7 cellular contexts compared by ENCODE assay signal in the genomic region with DNA sequence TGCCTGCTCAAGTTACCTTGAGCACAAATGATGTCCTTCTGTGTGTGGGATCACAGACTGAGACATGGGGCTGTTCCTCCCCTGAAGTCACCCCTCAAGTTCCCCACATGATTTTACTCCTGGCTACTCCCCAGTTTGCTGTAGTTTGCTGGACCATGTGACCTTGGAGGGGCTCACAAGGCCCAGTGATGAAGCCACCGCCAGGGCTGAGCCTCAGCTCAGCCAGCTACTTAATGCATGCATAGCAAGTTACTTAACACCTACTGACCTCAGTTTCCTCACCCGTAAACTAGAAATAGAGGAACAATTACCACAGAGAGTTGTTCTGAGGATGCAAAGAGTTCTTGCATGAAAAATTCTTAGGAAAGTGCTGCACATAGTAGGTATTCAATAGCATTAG.
DNase-seq lines count a peak whose midpoint lies in the region; ATAC-seq and TF ChIP-seq lines count a peak whose summit lies in the region.
"Not testable (repeated sequence)": the region's sequence is repeated elsewhere in the genome, so short reads cannot be mapped to it uniquely, and the experiment has no call there.

No MANE protein-coding gene starts in this region.

- CTCF ChIA-PET in CD8-positive, alpha-beta T cell (lab: Charles Lee); activated CD8-positive, alpha-beta T cell treated with anti-CD3 and anti-CD28 coated beads, Interleukin-2, amount 10 ng/mL, durations not matched to agents 7 days and 5 days (lab: Charles Lee): not testable (repeated sequence)

- H3K36me3 Mint-ChIP-seq in CD8-positive, alpha-beta T cell; activated CD8-positive, alpha-beta T cell treated with anti-CD3 and anti-CD28 coated beads, Interleukin-2, amount 10 ng/mL, durations not matched to agents 7 days and 5 days (ENCODE audit: low read depth); activated naive CD4-positive, alpha-beta T cell treated with anti-CD3 and anti-CD28 coated beads, Interleukin-2, amount 50 U/mL, for 24 hours; effector memory CD8-positive, alpha-beta T cell (ENCODE audit: insufficient read depth); stimulated activated effector memory CD8-positive, alpha-beta T cell treated with anti-CD3 and anti-CD28 coated beads, Interleukin-12 subunit alpha, Interleukin-12 subunit beta, amount 100 ng/mL, for 72 hours: not testable (repeated sequence)
- H3K36me3 Mint-ChIP-seq in T-helper 2 cell treated with Interferon-gamma antibody and Interleukin-4, amounts not matched to agents 5 μg/mL and 100 μg/mL, for 36 hours (ENCODE audit: low read depth) = peaks cover 20% of the 10 kb centered on the region

- H3K4me1 Mint-ChIP-seq in CD8-positive, alpha-beta T cell (ENCODE audit: low read depth) = peaks cover 17% of the 10 kb centered on the region
- peaks cover 30% of the 10 kb centered on the region for H3K4me1 Mint-ChIP-seq in T-helper 2 cell treated with Interferon-gamma antibody and Interleukin-4, amounts not matched to agents 5 μg/mL and 100 μg/mL, for 36 hours (ENCODE audit: low read depth)
- peaks cover 41% of the 10 kb centered on the region for H3K4me1 Mint-ChIP-seq in activated CD8-positive, alpha-beta T cell treated with anti-CD3 and anti-CD28 coated beads, Interleukin-2, amount 10 ng/mL, durations not matched to agents 7 days and 5 days (ENCODE audit: low read depth)
- peaks cover 39% of the 10 kb centered on the region for H3K4me1 Mint-ChIP-seq in activated naive CD4-positive, alpha-beta T cell treated with anti-CD3 and anti-CD28 coated beads, Interleukin-2, amount 50 U/mL, for 24 hours
- H3K4me1 Mint-ChIP-seq in effector memory CD8-positive, alpha-beta T cell (ENCODE audit: low read depth in 2 of 2) = peaks cover 19 to 22% of the 10 kb centered on the region in 2 donors
- H3K4me1 Mint-ChIP-seq in stimulated activated effector memory CD8-positive, alpha-beta T cell treated with anti-CD3 and anti-CD28 coated beads, Interleukin-12 subunit alpha, Interleukin-12 subunit beta, amount 100 ng/mL, for 72 hours = peaks cover 22% of the 10 kb centered on the region

- not testable (repeated sequence) for TF ChIP-seq CTCF in CD8-positive, alpha-beta T cell (IDR thresholded peaks at IDR 0.05); lower lobe of right lung (IDR thresholded peaks at IDR 0.05)

- not testable (repeated sequence) for H3K9me3 Mint-ChIP-seq in CD8-positive, alpha-beta T cell; T-helper 2 cell treated with Interferon-gamma antibody and Interleukin-4, amounts not matched to agents 5 μg/mL and 100 μg/mL, for 36 hours; activated CD8-positive, alpha-beta T cell treated with anti-CD3 and anti-CD28 coated beads, Interleukin-2, amount 10 ng/mL, durations not matched to agents 7 days and 5 days (ENCODE audit: insufficient read depth); activated naive CD4-positive, alpha-beta T cell treated with anti-CD3 and anti-CD28 coated beads, Interleukin-2, amount 50 U/mL, for 24 hours; effector memory CD8-positive, alpha-beta T cell; stimulated activated effector memory CD8-positive, alpha-beta T cell treated with anti-CD3 and anti-CD28 coated beads, Interleukin-12 subunit alpha, Interleukin-12 subunit beta, amount 100 ng/mL, for 72 hours

- not testable (repeated sequence) for H3K27me3 Mint-ChIP-seq in CD8-positive, alpha-beta T cell (ENCODE audit: low read depth); T-helper 2 cell treated with Interferon-gamma antibody and Interleukin-4, amounts not matched to agents 5 μg/mL and 100 μg/mL, for 36 hours (ENCODE audit: low read depth); activated CD8-positive, alpha-beta T cell treated with anti-CD3 and anti-CD28 coated beads, Interleukin-2, amount 10 ng/mL, durations not matched to agents 7 days and 5 days (ENCODE audit: low read depth); activated naive CD4-positive, alpha-beta T cell treated with anti-CD3 and anti-CD28 coated beads, Interleukin-2, amount 50 U/mL, for 24 hours; effector memory CD8-positive, alpha-beta T cell

- not testable (repeated sequence) for H3K4me1 ChIP-seq in CD8-positive, alpha-beta T cell (ENCODE audit: insufficient read depth, low read length); lower lobe of right lung

- H3K4me3 Mint-ChIP-seq in CD8-positive, alpha-beta T cell = peak overlapping the region; percentile 38
- peak overlapping the region; percentile 42 for H3K4me3 Mint-ChIP-seq in T-helper 2 cell treated with Interferon-gamma antibody and Interleukin-4, amounts not matched to agents 5 μg/mL and 100 μg/mL, for 36 hours
- H3K4me3 Mint-ChIP-seq in activated CD8-positive, alpha-beta T cell treated with anti-CD3 and anti-CD28 coated beads, Interleukin-2, amount 10 ng/mL, durations not matched to agents 7 days and 5 days; activated naive CD4-positive, alpha-beta T cell treated with anti-CD3 and anti-CD28 coated beads, Interleukin-2, amount 50 U/mL, for 24 hours: not testable (repeated sequence)
- peak overlapping the region; percentile 56 to 70 for H3K4me3 Mint-ChIP-seq in effector memory CD8-positive, alpha-beta T cell
- H3K4me3 Mint-ChIP-seq in stimulated activated effector memory CD8-positive, alpha-beta T cell treated with anti-CD3 and anti-CD28 coated beads, Interleukin-12 subunit alpha, Interleukin-12 subunit beta, amount 100 ng/mL, for 72 hours = peak overlapping the region; percentile 60

- POLR2A ChIA-PET in CD8-positive, alpha-beta T cell (lab: Charles Lee); activated CD8-positive, alpha-beta T cell treated with anti-CD3 and anti-CD28 coated beads, Interleukin-2, amount 10 ng/mL, durations not matched to agents 7 days and 5 days (lab: Charles Lee): not testable (repeated sequence)

- ATAC-seq in CD8-positive, alpha-beta T cell; activated CD8-positive, alpha-beta T cell treated with anti-CD3 and anti-CD28 coated beads, Interleukin-2, amount 10 ng/mL, durations not matched to agents 7 days and 5 days; stimulated activated effector memory CD8-positive, alpha-beta T cell treated with anti-CD3 and anti-CD28 coated beads, Interleukin-12 subunit alpha, Interleukin-12 subunit beta, amount 100 ng/mL, for 72 hours: not testable (repeated sequence)
- ATAC-seq in effector memory CD8-positive, alpha-beta T cell (replicated peaks) = peak; percentile 57
- peak in 1 of 2 donors; percentile 17 for ATAC-seq in lower lobe of right lung

- peak in 1 of 7 experiments; percentile 29 for DNase-seq in CD8-positive, alpha-beta T cell
- not testable (repeated sequence) for DNase-seq in T-helper 2 cell treated with Interferon-gamma antibody and Interleukin-4, amounts not matched to agents 5 μg/mL and 100 μg/mL, for 36 hours (ENCODE audit: low spot score); activated CD8-positive, alpha-beta T cell treated with anti-CD3 and anti-CD28 coated beads, Interleukin-2, amount 10 ng/mL, durations not matched to agents 7 days and 5 days; effector memory CD8-positive, alpha-beta T cell; stimulated activated effector memory CD8-positive, alpha-beta T cell treated with anti-CD3 and anti-CD28 coated beads, Interleukin-12 subunit alpha, Interleukin-12 subunit beta, amount 100 ng/mL, for 72 hours (ENCODE audit: low spot score in 2 of 2)
- DNase-seq in lower lobe of right lung = peak; percentile 60

- not testable (repeated sequence) for H3K36me3 ChIP-seq in CD8-positive, alpha-beta T cell (ENCODE audit: insufficient read depth, low read length); lower lobe of right lung

- H3K4me3 ChIP-seq in CD8-positive, alpha-beta T cell (ENCODE audit: low read depth, low read length); lower lobe of right lung: not testable (repeated sequence)

- H3K27ac ChIP-seq in CD8-positive, alpha-beta T cell (ENCODE audit: low read depth, low read length); lower lobe of right lung: not testable (repeated sequence)

- intact Hi-C loops in CD8-positive, alpha-beta T cell (cut with DNase I, micrococcal nuclease); lower lobe of right lung (cut with DNase I): not testable (repeated sequence)

- peak overlapping the region; percentile 92 for H3K27ac Mint-ChIP-seq in CD8-positive, alpha-beta T cell
- H3K27ac Mint-ChIP-seq in T-helper 2 cell treated with Interferon-gamma antibody and Interleukin-4, amounts not matched to agents 5 μg/mL and 100 μg/mL, for 36 hours = peak overlapping the region; percentile 63
- peak overlapping the region; percentile 78 for H3K27ac Mint-ChIP-seq in activated CD8-positive, alpha-beta T cell treated with anti-CD3 and anti-CD28 coated beads, Interleukin-2, amount 10 ng/mL, durations not matched to agents 7 days and 5 days
- H3K27ac Mint-ChIP-seq in activated naive CD4-positive, alpha-beta T cell treated with anti-CD3 and anti-CD28 coated beads, Interleukin-2, amount 50 U/mL, for 24 hours = peak overlapping the region; percentile 91
- peak overlapping the region; percentile 83 to 88 for H3K27ac Mint-ChIP-seq in effector memory CD8-positive, alpha-beta T cell
- H3K27ac Mint-ChIP-seq in stimulated activated effector memory CD8-positive, alpha-beta T cell treated with anti-CD3 and anti-CD28 coated beads, Interleukin-12 subunit alpha, Interleukin-12 subunit beta, amount 100 ng/mL, for 72 hours = peak overlapping the region; percentile 84

- not testable (repeated sequence) for H3K27me3 ChIP-seq in CD8-positive, alpha-beta T cell (ENCODE audit: insufficient read depth, low read length); lower lobe of right lung (ENCODE audit: low read depth)

- H3K9me3 ChIP-seq in CD8-positive, alpha-beta T cell (ENCODE audit: low read length); lower lobe of right lung: not testable (repeated sequence)
